In the genomic region with DNA sequence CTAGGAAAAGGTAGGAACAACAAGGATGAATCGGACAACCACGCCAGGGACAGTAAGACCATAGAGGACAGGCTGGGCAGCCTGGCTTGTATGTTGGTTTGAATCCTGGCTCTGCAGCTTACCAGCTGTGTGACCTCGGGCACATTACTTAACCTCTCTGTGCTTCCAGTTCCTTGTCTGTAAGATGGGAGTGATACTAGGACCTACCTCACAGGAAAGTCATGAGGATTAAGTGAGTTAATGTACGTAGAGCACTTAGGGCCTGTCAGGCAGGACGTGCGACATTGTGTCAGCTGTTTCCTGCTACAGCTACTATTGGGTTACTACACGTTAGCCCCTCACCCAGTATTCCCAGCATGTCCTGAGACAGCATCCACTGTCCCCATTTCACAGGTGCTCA, we compare ENCODE assay signal across 18 cellular contexts. TPM values are rescaled to one million over a fixed set of nuclear protein-coding genes. Genes with fewer than 3 reads are reported as not detected.
DNase-seq lines count a peak whose midpoint lies in the region; ATAC-seq and TF ChIP-seq lines count a peak whose summit lies in the region.
"Had no signal": no experiment of that assay in that cellular context is flagged by ENCODE, and none has a peak within 500 bp of the region (broad histone marks: within the 10 kb centered on the region; RNA-seq: fewer than 3 reads in every experiment).

No MANE protein-coding gene starts in this region.

- H4K20me1 ChIP-seq in BLaER1 treated with 17β-estradiol and CSF1 and Interleukin-3, amounts not matched to agents 10 nM and 100 nM: peaks cover 0 to 49% (median 34%) of the 10 kb centered on the region in 11 experiments; a peak in 16 of 22 replicates

- TF ChIP-seq POLR2A in Peyer's patch (IDR thresholded peaks at IDR 0.05) (no peak), esophagus muscularis mucosa (IDR thresholded peaks at IDR 0.05; ENCODE audit: low read depth) (no peak), gastrocnemius medialis (IDR thresholded peaks at IDR 0.05) (no peak)

- peaks cover 35 to 82% (median 69%) of the 10 kb centered on the region in 11 experiments; a peak in 21 of 22 replicates for H3K36me3 ChIP-seq in BLaER1 treated with 17β-estradiol and CSF1 and Interleukin-3, amounts not matched to agents 10 nM and 100 nM
- H3K36me3 ChIP-seq in Peyer's patch (peaks cover 0 to 90% (median 3%) of the 10 kb centered on the region in 3 donors), esophagus muscularis mucosa (peaks cover 13 to 91% (median 75%) of the 10 kb centered on the region in 4 donors), gastrocnemius medialis (peaks cover 0 to 38% of the 10 kb centered on the region in 2 donors)

- no peak for TF ChIP-seq CTCF in Peyer's patch (IDR thresholded peaks at IDR 0.05)
- TF ChIP-seq CTCF in esophagus muscularis mucosa (IDR thresholded peaks at IDR 0.05): no peak
- TF ChIP-seq CTCF in gastrocnemius medialis (IDR thresholded peaks at IDR 0.05 in 4 of 5, conservative IDR thresholded peaks at IDR 0.05 in 1 of 5): no peak

- H3K9ac ChIP-seq in BLaER1 treated with 17β-estradiol and CSF1 and Interleukin-3, amounts not matched to agents 10 nM and 100 nM: peak overlapping the region in 5 of 11 experiments; percentile 42 to 79 (median 70); a peak in 6 of 22 replicates

- DNase-seq in Peyer's patch: no peak
- no peak for DNase-seq in esophagus muscularis mucosa (ENCODE audit: extremely low spot score)
- no peak for DNase-seq in gastrocnemius medialis
- DNase-seq in effector CD8-positive, alpha-beta T cell (lab: John Stamatoyannopoulos, UW): no peak
- DNase-seq in NCI-H1105 treated with DMSO at 0.1 percent for 48 hours (lab: John Stamatoyannopoulos, UW): no peak
- DNase-seq in activated gamma-delta T cell treated with Interleukin-2 at 50 U/mL for 16 hours: no peak
- no peak for DNase-seq in DMS 273 (lab: John Stamatoyannopoulos, UW; ENCODE audit: unreplicated experiment)
- DNase-seq: activated CD4-positive, alpha-beta T cell treated with anti-CD3 and anti-CD28 coated beads for 36 hours; activated CD8-positive, alpha-beta memory T cell treated with anti-CD3 and anti-CD28 coated beads, Interleukin-2, amount 50 U/mL, for 48 hours; activated naive CD8-positive, alpha-beta T cell treated with anti-CD3 and anti-CD28 coated beads for 36 hours; NCI-H1694 treated with DMSO at 0.1 percent for 48 hours; NCI-H446 treated with DMSO at 0.1 percent for 48 hours; stimulated activated naive CD8-positive, alpha-beta T cell treated with anti-CD3 and anti-CD28 coated beads, Interleukin-15, Interleukin-2, amounts not matched to agents 100 U/mL and 50 U/mL, for 24 hours had no signal

- no peak overlapping the region for H3K4me3 ChIP-seq in BLaER1 treated with 17β-estradiol and CSF1 and Interleukin-3, amounts not matched to agents 10 nM and 100 nM
- H3K4me3 ChIP-seq in Peyer's patch (no peak overlapping the region), esophagus muscularis mucosa (no peak overlapping the region), gastrocnemius medialis (no peak overlapping the region)
- H3K4me3 ChIP-seq: lung, SK-N-MC had no signal

- H3K9me3 ChIP-seq in BLaER1 treated with 17β-estradiol and CSF1 and Interleukin-3, amounts not matched to agents 10 nM and 100 nM (replicated peaks in 1 of 11): no peaks in the 10 kb centered on the region
- H3K9me3 ChIP-seq in Peyer's patch (no peaks in the 10 kb centered on the region), esophagus muscularis mucosa (no peaks in the 10 kb centered on the region), gastrocnemius medialis (no peaks in the 10 kb centered on the region)

- no peaks in the 10 kb centered on the region for H3K27me3 ChIP-seq in BLaER1 treated with 17β-estradiol and CSF1 and Interleukin-3, amounts not matched to agents 10 nM and 100 nM
- H3K27me3 ChIP-seq in Peyer's patch (no peaks in the 10 kb centered on the region), esophagus muscularis mucosa (no peaks in the 10 kb centered on the region), gastrocnemius medialis (no peaks in the 10 kb centered on the region)

- peaks cover 49 to 100% (median 72%) of the 10 kb centered on the region in 10 experiments for H3K4me1 ChIP-seq in BLaER1 treated with 17β-estradiol and CSF1 and Interleukin-3, amounts not matched to agents 10 nM and 100 nM
- H3K4me1 ChIP-seq in Peyer's patch (peaks cover 0 to 24% (median 10%) of the 10 kb centered on the region in 4 donors), esophagus muscularis mucosa (peaks cover 86 to 100% (median 92%) of the 10 kb centered on the region in 4 donors), gastrocnemius medialis (peaks cover 62 to 89% of the 10 kb centered on the region in 2 donors)

- ATAC-seq in gastrocnemius medialis: no peak
- ATAC-seq: activated CD4-positive, alpha-beta T cell treated with anti-CD3 and anti-CD28 coated beads for 36 hours; natural killer cell treated with Interleukin-12 subunit alpha and Interleukin-12 subunit beta and Interleukin-15 and Interleukin-18, amount 100 ng/mL, for 72 hours; stimulated activated naive CD8-positive, alpha-beta T cell treated with anti-CD3 and anti-CD28 coated beads, Interleukin-15, Interleukin-2, amounts not matched to agents 100 U/mL and 50 U/mL, for 24 hours had no signal

- in situ Hi-C loops in gastrocnemius medialis (cut with MboI; ENCODE audit: low sequenced_read_pairs in 4 of 4): loop anchor here in 1 of 4 donors (5.0 kb wide), 1 partner anchor 38 kb away; no protein-coding TSS in a partner anchor

- no peak for TF ChIP-seq EP300 in esophagus muscularis mucosa (IDR thresholded peaks at IDR 0.05)

- H3K27ac ChIP-seq in BLaER1 treated with 17β-estradiol and CSF1 and Interleukin-3, amounts not matched to agents 10 nM and 100 nM: peak overlapping the region in 10 of 11 experiments; percentile 79 to 93 (median 89); a peak in 20 of 22 replicates
- H3K27ac ChIP-seq in Peyer's patch (peak overlapping the region in 3 of 4 donors; percentile 26 to 82 (median 68)), esophagus muscularis mucosa (replicated peaks in 1 of 4) (peak overlapping the region; percentile 53 to 87 (median 78)), gastrocnemius medialis (peak overlapping the region; percentile 71 to 92 (median 80))
- H3K27ac ChIP-seq: SK-N-MC had no signal

- intact Hi-C loops in esophagus muscularis mucosa (cut with DNase I) (no loop called here), gastrocnemius medialis (cut with DNase I; ENCODE audit: low total_unique reads) (no loop called here)

- 94% methylated on average over 7 of the region's 7 CpGs for WGBS in esophagus muscularis mucosa

- peak overlapping the region in 7 of 11 experiments; percentile 70 to 93 (median 87); a peak in 13 of 22 replicates for H3K4me2 ChIP-seq in BLaER1 treated with 17β-estradiol and CSF1 and Interleukin-3, amounts not matched to agents 10 nM and 100 nM

RNA-seq across cellular contexts. Expression of a gene that starts 32.1 kb away (rescaled TPM):
- total RNA-seq in Peyer's patch: 10 to 100 TPM in 2 of 4 donors, 1 to 10 TPM in 2; 4.0 to 12.4 (median 8.9) TPM
- total RNA-seq in esophagus muscularis mucosa: 10 to 100 TPM; 21.3 to 59.4 (median 39.6) TPM
- 10 to 100 TPM in 1 of 4 donors, 1 to 10 TPM in 3; 4.6 to 16.1 (median 6.9) TPM for total RNA-seq in gastrocnemius medialis
- total RNA-seq: activated CD4-positive, alpha-beta T cell treated with anti-CD3 and anti-CD28 coated beads for 36 hours; activated naive CD8-positive, alpha-beta T cell treated with anti-CD3 and anti-CD28 coated beads for 36 hours; HT-29; natural killer cell treated with Interleukin-12 subunit alpha and Interleukin-12 subunit beta and Interleukin-15 and Interleukin-18, amount 100 ng/mL, for 72 hours had no signal

RNA-seq across cellular contexts. Expression of a gene that starts 40.7 kb away (rescaled TPM):
- total RNA-seq in Peyer's patch: 100 to 1,000 TPM; 110 to 269 (median 238) TPM
- 100 to 1,000 TPM; 126 to 213 (median 166) TPM for total RNA-seq in esophagus muscularis mucosa
- total RNA-seq in gastrocnemius medialis: 100 to 1,000 TPM; 142 to 202 (median 173) TPM
